Comparison of ENCODE assay signal across 8 cellular contexts in the genomic region with DNA sequence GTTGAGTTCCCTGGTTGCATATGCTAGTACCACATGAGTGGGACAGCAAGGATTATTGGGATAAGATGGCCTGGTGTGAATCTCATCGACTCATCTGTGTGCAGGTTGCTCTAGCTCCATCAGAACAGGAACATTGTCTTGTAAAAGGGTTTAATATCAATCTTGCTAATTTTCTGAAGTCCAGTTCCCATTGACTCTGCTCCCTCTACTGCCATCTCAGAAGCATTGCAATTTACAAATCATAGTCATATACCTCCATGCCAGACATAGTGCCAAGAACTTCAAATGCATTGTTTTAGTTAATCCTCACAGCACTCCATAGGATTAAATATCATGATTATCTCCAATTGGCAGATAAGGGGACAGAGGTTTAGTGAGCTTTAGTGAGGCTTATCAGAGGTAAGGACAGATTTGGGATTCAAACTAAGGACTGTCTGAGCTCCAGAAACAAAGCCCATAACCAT. TPM values are rescaled to one million over a fixed set of nuclear protein-coding genes. Genes with fewer than 3 reads are reported as not detected.
DNase-seq lines count a peak whose midpoint lies in the region; ATAC-seq and TF ChIP-seq lines count a peak whose summit lies in the region.

No MANE protein-coding gene starts in this region.

- no peak overlapping the region for H2AFZ ChIP-seq in Karpas-422 (ENCODE audit: low read length)
- no peak overlapping the region for H2AFZ ChIP-seq in fibroblast of lung (ENCODE audit: low read length)
- no peak overlapping the region for H2AFZ ChIP-seq in smooth muscle cell (ENCODE audit: low read depth)

- H3K79me2 ChIP-seq in Karpas-422 (ENCODE audit: low read length) (no peaks in the 10 kb centered on the region), fibroblast of lung (ENCODE audit: control insufficient read depth, insufficient read depth, low read length) (no peaks in the 10 kb centered on the region), smooth muscle cell (ENCODE audit: low read depth) (no peaks in the 10 kb centered on the region)

- no peaks in the 10 kb centered on the region for H3K9me3 Mint-ChIP-seq in Calu3 (ENCODE audit: low read depth, unreplicated experiment)
- H3K9me3 Mint-ChIP-seq in activated CD4-positive, alpha-beta memory T cell treated with anti-CD3 and anti-CD28 coated beads for 36 hours: no peaks in the 10 kb centered on the region

- no peaks in the 10 kb centered on the region for H3K9me2 ChIP-seq in Karpas-422 (replicated peaks; ENCODE audit: insufficient read depth, low read length)

- no peak overlapping the region for H3K27ac Mint-ChIP-seq in Calu3 (ENCODE audit: unreplicated experiment)
- H3K27ac Mint-ChIP-seq in activated CD4-positive, alpha-beta memory T cell treated with anti-CD3 and anti-CD28 coated beads for 36 hours: no peak overlapping the region

- peaks cover 32% of the 10 kb centered on the region for H3K4me1 Mint-ChIP-seq in Calu3 (ENCODE audit: low read depth, unreplicated experiment)
- H3K4me1 Mint-ChIP-seq in activated CD4-positive, alpha-beta memory T cell treated with anti-CD3 and anti-CD28 coated beads for 36 hours (ENCODE audit: low read depth): peaks cover 38% of the 10 kb centered on the region

- peaks cover 12% of the 10 kb centered on the region for H3K27me3 Mint-ChIP-seq in Calu3 (ENCODE audit: unreplicated experiment)
- H3K27me3 Mint-ChIP-seq in activated CD4-positive, alpha-beta memory T cell treated with anti-CD3 and anti-CD28 coated beads for 36 hours: no peaks in the 10 kb centered on the region

- H4K20me1 ChIP-seq in Karpas-422 (ENCODE audit: insufficient read depth, low read depth, low read length) (no peaks in the 10 kb centered on the region), fibroblast of lung (ENCODE audit: control insufficient read depth, extremely low read depth, insufficient read depth, low read length) (no peaks in the 10 kb centered on the region), smooth muscle cell (ENCODE audit: low read depth) (no peaks in the 10 kb centered on the region)

- ATAC-seq in GM18909 (IDR thresholded peaks at IDR 0.05; ENCODE audit: poor library complexity, unreplicated experiment) (peak; percentile 54), GM21381 (IDR thresholded peaks at IDR 0.05; ENCODE audit: unreplicated experiment) (no peak)

- intact Hi-C loops in Calu3 (cut with micrococcal nuclease; ENCODE audit: unreplicated experiment): loop anchor here (1.0 kb wide), 1 partner anchor 103 kb away; no protein-coding TSS in a partner anchor
- intact Hi-C loops in activated CD4-positive, alpha-beta memory T cell treated with anti-CD3 and anti-CD28 coated beads for 36 hours (cut with micrococcal nuclease): loop anchor here (1.0 kb wide), 2 partner anchors 103 to 374 kb away; no protein-coding TSS in a partner anchor

- peak; percentile 36 for TF ChIP-seq CTCF in Calu3 (IDR thresholded peaks at IDR 0.05; ENCODE audit: unreplicated experiment)
- TF ChIP-seq CTCF in fibroblast of lung (conservative IDR thresholded peaks at IDR 0.05 in 1 of 2, IDR thresholded peaks at IDR 0.05 in 1 of 2; ENCODE audit: low read depth in 1 of 2, low read length in 2 of 2): peak; percentile 68 to 84
- TF ChIP-seq CTCF in smooth muscle cell (IDR thresholded peaks at IDR 0.05; ENCODE audit: borderline replicate concordance, insufficient read depth, poor library complexity, severe bottlenecking): peak; percentile 54

- DNase-seq in Calu3 (no peak), Karpas-422 (peak; percentile 61), SKM-1 (lab: John Stamatoyannopoulos, UW; ENCODE audit: unreplicated experiment) (peak; percentile 50), fibroblast of lung (ENCODE audit: low read depth in 2 of 2) (peak; percentile 56 to 75), smooth muscle cell (lab: John Stamatoyannopoulos, UW; ENCODE audit: unreplicated experiment) (no peak)
- no peak for DNase-seq in activated CD4-positive, alpha-beta memory T cell treated with anti-CD3 and anti-CD28 coated beads for 36 hours

- H3K27ac ChIP-seq in Karpas-422 (ENCODE audit: low read length) (no peak overlapping the region), fibroblast of lung (ENCODE audit: insufficient read depth, low read length) (no peak overlapping the region), smooth muscle cell (ENCODE audit: low read depth) (no peak overlapping the region)

- BruUV-seq in Calu3 (replicated peaks; lab: Mats Ljungman, UMichigan): no TSS peak

- no peaks in the 10 kb centered on the region for H3K27me3 ChIP-seq in Karpas-422 (ENCODE audit: low read length)
- H3K27me3 ChIP-seq in fibroblast of lung (ENCODE audit: control insufficient read depth, insufficient read depth, low read length): no peaks in the 10 kb centered on the region
- no peaks in the 10 kb centered on the region for H3K27me3 ChIP-seq in smooth muscle cell (ENCODE audit: low read depth)

- H3K4me1 ChIP-seq in Karpas-422 (ENCODE audit: low read length) (peaks cover 5% of the 10 kb centered on the region), fibroblast of lung (ENCODE audit: control insufficient read depth, extremely low read depth, insufficient read depth, low read length) (no peaks in the 10 kb centered on the region), smooth muscle cell (ENCODE audit: low read depth) (no peaks in the 10 kb centered on the region)

- H3K36me3 ChIP-seq in Karpas-422 (ENCODE audit: insufficient read depth, low read length) (no peaks in the 10 kb centered on the region), fibroblast of lung (ENCODE audit: control insufficient read depth, insufficient read depth, low read length) (no peaks in the 10 kb centered on the region), smooth muscle cell (ENCODE audit: low read depth) (no peaks in the 10 kb centered on the region)

- 83% methylated on average over 1 of the region's 1 CpG for WGBS in smooth muscle cell (ENCODE audit: low lambda C conversion rate)

- POLR2A ChIA-PET in activated CD4-positive, alpha-beta memory T cell treated with anti-CD3 and anti-CD28 coated beads for 36 hours (lab: Charles Lee): interaction anchor here (0.7 to 1.5 kb wide), 3 partner anchors 85 to 274 kb away, joined by 3 to 9 read pairs (median 3); no protein-coding TSS in a partner anchor

- H3K9me3 ChIP-seq in Karpas-422 (ENCODE audit: low read length) (no peaks in the 10 kb centered on the region), fibroblast of lung (ENCODE audit: control insufficient read depth, insufficient read depth, low read depth, low read length) (no peaks in the 10 kb centered on the region), smooth muscle cell (replicated peaks; ENCODE audit: low read depth) (no peaks in the 10 kb centered on the region)

- peaks cover 6% of the 10 kb centered on the region for H3K36me3 Mint-ChIP-seq in Calu3 (ENCODE audit: insufficient read depth, unreplicated experiment)
- H3K36me3 Mint-ChIP-seq in activated CD4-positive, alpha-beta memory T cell treated with anti-CD3 and anti-CD28 coated beads for 36 hours: no peaks in the 10 kb centered on the region

- H3K4me3 ChIP-seq in Karpas-422 (ENCODE audit: low read length) (no peak overlapping the region), fibroblast of lung (replicated peaks in 1 of 4; ENCODE audit: control extremely low read depth in 1 of 4, insufficient read depth in 1 of 4, low read depth in 3 of 4, low read length in 4 of 4) (no peak overlapping the region), smooth muscle cell (no peak overlapping the region)

- CTCF ChIA-PET in Calu3 (lab: Charles Lee): interaction anchor here (0.6 to 2.6 kb wide), 7 partner anchors 9 to 353 kb away, joined by 3 to 62 read pairs (median 3); no protein-coding TSS in a partner anchor
- CTCF ChIA-PET in activated CD4-positive, alpha-beta memory T cell treated with anti-CD3 and anti-CD28 coated beads for 36 hours (lab: Charles Lee): interaction anchor here (0.7 to 4.0 kb wide), 48 partner anchors 9 to 399 kb away, joined by 3 to 412 read pairs (median 5); a partner anchor contains a TSS

- H3K4me2 ChIP-seq in Karpas-422 (ENCODE audit: low read depth, low read length, poor library complexity, severe bottlenecking) (no peak overlapping the region), fibroblast of lung (ENCODE audit: extremely low read depth, insufficient read depth, low read length) (no peak overlapping the region), smooth muscle cell (no peak overlapping the region)

- H3K4me3 Mint-ChIP-seq in Calu3 (ENCODE audit: low read depth, unreplicated experiment): no peak overlapping the region
- no peak overlapping the region for H3K4me3 Mint-ChIP-seq in activated CD4-positive, alpha-beta memory T cell treated with anti-CD3 and anti-CD28 coated beads for 36 hours

- H3F3A ChIP-seq in smooth muscle cell (ENCODE audit: low read depth): no peaks in the 10 kb centered on the region

- H3K9ac ChIP-seq in Karpas-422 (ENCODE audit: low read length): no peak overlapping the region
- H3K9ac ChIP-seq in fibroblast of lung (ENCODE audit: insufficient read depth, low read length): no peak overlapping the region
- no peak overlapping the region for H3K9ac ChIP-seq in smooth muscle cell (ENCODE audit: low read depth)

RNA-seq across cellular contexts. Expression of a gene that starts 4.8 kb away (rescaled TPM):
- total RNA-seq in Calu3 (2022) (0.85 and 1.3 TPM in 2 replicates), fibroblast of lung (0.51 and 0.66 TPM in 2 replicates), smooth muscle cell (0.85 and 8.4 TPM in 2 replicates)
- total RNA-seq in Karpas-422 (2014; rRNA removed; shearing (Covaris generic); ENCODE audit: low replicate concordance): not detected in 2 replicates
- polyA plus RNA-seq in fibroblast of lung (0.38 and 1.2 TPM in 2 replicates), smooth muscle cell (0.89 TPM in 1 of 2 replicates, not detected in the other)
- 0.21 and 0.72 TPM in 2 replicates for polyA plus RNA-seq in fibroblast of lung (2012)
- polyA minus RNA-seq in fibroblast of lung (ENCODE audit: low replicate concordance): 1.6 TPM in 1 of 2 replicates, not detected in the other
- total RNA-seq in activated CD4-positive, alpha-beta memory T cell treated with anti-CD3 and anti-CD28 coated beads for 36 hours: 10 to 100 TPM; 52.4 to 52.6 TPM

Comparison
In these comparisons a context has a peak if more than half of its experiments do, and no peak if none do; other contexts are left out.
1. DNase-seq: peak in Karpas-422 (single experiment), SKM-1 (single experiment) and fibroblast of lung (2 of 2); none in Calu3 (single experiment), smooth muscle cell (single experiment) and activated CD4-positive, alpha-beta memory T cell treated with anti-CD3 and anti-CD28 coated beads for 36 hours (single experiment).
2. Peak in every context shown above with its lines, with median percentiles within 50 percentile points of each other: CTCF ChIP-seq.